In the genomic region with DNA sequence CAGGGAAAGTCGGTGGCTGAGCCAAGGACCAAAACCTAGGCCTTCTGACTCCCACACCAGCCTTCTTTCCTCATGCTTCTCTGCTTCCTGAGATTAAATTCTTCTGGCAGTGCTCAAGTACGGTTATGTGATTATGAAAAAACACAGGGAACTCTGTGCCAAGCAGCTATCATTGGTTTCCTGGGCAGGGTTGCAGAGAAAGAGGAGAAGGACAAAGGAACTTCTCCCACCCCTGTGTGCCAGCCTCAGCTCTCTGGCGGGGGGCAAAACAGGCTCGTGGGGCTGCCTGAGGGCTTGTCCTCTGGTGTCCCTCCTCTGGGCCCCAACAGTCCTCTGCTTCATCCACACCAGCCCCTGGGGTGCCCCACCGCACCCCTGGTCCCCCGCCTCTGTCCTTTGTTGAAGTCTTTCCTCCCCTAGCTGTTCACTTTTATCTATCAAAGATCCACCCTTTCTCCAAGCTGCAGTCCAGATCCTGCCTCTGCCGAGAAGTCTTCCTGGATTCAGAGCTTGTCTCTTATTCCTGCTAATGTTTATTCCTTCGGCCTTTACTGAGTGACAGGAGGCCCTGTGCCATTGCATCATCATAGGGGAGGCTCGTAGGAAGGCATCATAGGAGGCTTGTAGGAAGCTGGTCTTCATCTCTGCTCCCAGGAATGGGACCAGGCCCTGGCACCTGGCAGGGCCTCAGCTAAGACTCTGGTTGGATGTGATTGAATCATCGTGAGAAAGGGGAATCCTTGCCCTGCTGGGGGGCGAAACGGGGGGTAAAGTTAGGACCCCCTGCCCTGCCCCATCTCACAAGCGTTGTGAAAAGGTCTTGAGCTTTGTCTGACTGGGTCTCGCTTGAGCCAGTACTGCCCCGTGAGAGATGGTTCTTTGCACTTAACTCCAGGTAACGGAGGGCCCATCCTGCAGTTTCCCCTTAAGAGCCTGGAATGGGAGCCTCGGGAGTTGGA, we compare ENCODE assay signal across 13 cellular contexts. TPM values are rescaled to one million over a fixed set of nuclear protein-coding genes. Genes with fewer than 3 reads are reported as not detected.
A peak's percentile ranks its signal among the peaks of the same experiment; 100 is the strongest.
DNase-seq lines count a peak whose midpoint lies in the region; ATAC-seq and TF ChIP-seq lines count a peak whose summit lies in the region.
"Had no signal": no experiment of that assay in that cellular context is flagged by ENCODE, and none has a peak within 500 bp of the region (broad histone marks: within the 10 kb centered on the region; RNA-seq: fewer than 3 reads in every experiment).

No MANE protein-coding gene starts in this region.

- 75 to 77% methylated on average over 17 of the region's 17 CpGs for WGBS in sigmoid colon, 2 donors

- TF ChIP-seq CTCF in MCF 10A (IDR thresholded peaks at IDR 0.05; ENCODE audit: unreplicated experiment) (no peak), sigmoid colon (IDR thresholded peaks at IDR 0.05) (no peak)

- no peaks in the 10 kb centered on the region for H3K9me3 ChIP-seq in sigmoid colon

- DNase-seq in GM03348 (ENCODE audit: low spot score): peak; percentile 48
- peak; percentile 59 for DNase-seq in MCF 10A (ENCODE audit: unreplicated experiment)
- peak; percentile 69 for DNase-seq in iris pigment epithelial cell (ENCODE audit: low read depth)
- DNase-seq in sigmoid colon: no peak
- no peak for DNase-seq in stimulated activated CD4-positive, alpha-beta T cell treated with anti-CD3 and anti-CD28 coated beads, Interleukin-4, amount 100 ng/mL, for 4 hours
- no peak for DNase-seq in NCI-H524 (lab: John Stamatoyannopoulos, UW)
- DNase-seq: activated naive CD4-positive, alpha-beta T cell treated with anti-CD3 and anti-CD28 coated beads for 36 hours; DMS153; foreskin melanocyte; GOT3 had no signal

- TF ChIP-seq POLR2A in sigmoid colon (IDR thresholded peaks at IDR 0.05): no peak

- H3K36me3 Mint-ChIP-seq in MCF 10A (ENCODE audit: insufficient read depth, unreplicated experiment): no peaks in the 10 kb centered on the region

- H3K27ac ChIP-seq in sigmoid colon: peak overlapping the region; percentile 42 to 67 (median 54)

- peak overlapping the region; percentile 84 for H3K27ac Mint-ChIP-seq in MCF 10A (ENCODE audit: low read depth, unreplicated experiment)
- H3K27ac Mint-ChIP-seq: activated naive CD4-positive, alpha-beta T cell treated with anti-CD3 and anti-CD28 coated beads for 36 hours had no signal

- no TSS peak for BruUV-seq in MCF 10A (replicated peaks; lab: Mats Ljungman, UMichigan)

- no peaks in the 10 kb centered on the region for H3K27me3 ChIP-seq in sigmoid colon

- peaks cover 33% of the 10 kb centered on the region for H3K4me1 Mint-ChIP-seq in MCF 10A (ENCODE audit: insufficient read depth, unreplicated experiment)

- TF ChIP-seq EP300 in sigmoid colon (IDR thresholded peaks at IDR 0.05): no peak

- peaks cover 0 to 17% (median 15%) of the 10 kb centered on the region in 4 donors for H3K4me1 ChIP-seq in sigmoid colon

- intact Hi-C loops in MCF 10A (cut with micrococcal nuclease): no loop called here
- intact Hi-C loops in sigmoid colon (cut with DNase I): loop anchor here (10.0 kb wide), 1 partner anchor 1064 kb away; the partner anchor contains the start of gene TMEM109

- H3K4me3 Mint-ChIP-seq in MCF 10A (ENCODE audit: unreplicated experiment): no peak overlapping the region
- H3K4me3 Mint-ChIP-seq: activated naive CD4-positive, alpha-beta T cell treated with anti-CD3 and anti-CD28 coated beads for 36 hours had no signal

- H3K27me3 Mint-ChIP-seq in MCF 10A (ENCODE audit: insufficient read depth, unreplicated experiment): no peaks in the 10 kb centered on the region

- POLR2A ChIA-PET in MCF 10A (lab: Yijun Ruan, JAX): interaction anchor here (0.5 to 27.4 kb wide), 9 partner anchors 10 to 709 kb away, joined by 3 to 1703 read pairs (median 5); partner anchors contain the start of genes FTH1 and GANAB

- H3K9me3 Mint-ChIP-seq in MCF 10A (ENCODE audit: unreplicated experiment): no peaks in the 10 kb centered on the region
- H3K9me3 Mint-ChIP-seq: activated naive CD4-positive, alpha-beta T cell treated with anti-CD3 and anti-CD28 coated beads for 36 hours had no signal

- no peak overlapping the region for H3K4me3 ChIP-seq in sigmoid colon

- CTCF ChIA-PET in MCF 10A (lab: Yijun Ruan, JAX): interaction anchor here (0.6 to 1.7 kb wide), 6 partner anchors 10 to 242 kb away, joined by 3 to 5 read pairs (median 3); no protein-coding TSS in a partner anchor

- ATAC-seq in GM19467 (IDR thresholded peaks at IDR 0.05; ENCODE audit: unreplicated experiment): no peak
- ATAC-seq in GM19328 (IDR thresholded peaks at IDR 0.05; ENCODE audit: unreplicated experiment): no peak
- ATAC-seq: activated CD4-positive, CD25-positive, alpha-beta regulatory T cell treated with anti-CD3 and anti-CD28 coated beads, Interleukin-2, amount 50 U/mL, for 24 hours had no signal

- H3K36me3 ChIP-seq in sigmoid colon: no peaks in the 10 kb centered on the region

RNA-seq across cellular contexts. Expression of gene FTH1, which starts 11.5 kb away (rescaled TPM):
- 8,367 and 15,492 TPM in 2 replicates for total RNA-seq in MCF 10A (2022)
- total RNA-seq in sigmoid colon: 1,000 to 10,000 TPM; 1,709 to 2,375 (median 1,954) TPM
- over 10,000 TPM in 2 of 3 donors, 1,000 to 10,000 TPM in 1; 6,007 to 20,022 (median 13,142) TPM for polyA plus RNA-seq in sigmoid colon

RNA-seq across cellular contexts. Expression of gene BEST1, which starts 28.8 kb away (rescaled TPM):
- total RNA-seq in MCF 10A (2022) (2.5 and 3.2 TPM in 2 replicates), sigmoid colon (1 to 10 TPM in 3 of 4 donors, under 1 TPM in 1; 0.83 to 5.3 (median 3.3) TPM)
- 1 to 10 TPM; 3.2 to 9.6 (median 7.6) TPM for polyA plus RNA-seq in sigmoid colon

Comparison
In these comparisons a context has a peak if more than half of its experiments do, and no peak if none do; other contexts are left out.
1. DNase-seq: peak in GM03348 (single experiment), MCF 10A (single experiment) and iris pigment epithelial cell (single experiment); none in sigmoid colon (single experiment), stimulated activated CD4-positive, alpha-beta T cell treated with anti-CD3 and anti-CD28 coated beads, Interleukin-4, amount 100 ng/mL, for 4 hours (0 of 2) and NCI-H524 (0 of 2).